1 cellular context compared by ENCODE assay signal in genomic region chrX:100895365-100896075, GRCh38.
TF ChIP-seq lines count a peak whose summit lies in the region.

No MANE protein-coding gene starts in this region.

TF ChIP-seq in HepG2, 621 proteins besides CTCF, POLR2A, EP300 and RAD21 (continued from another document):
- no peak for TF ChIP-seq PAF1 (CRISPR knock-in tag; IDR thresholded peaks at IDR 0.05)
- TF ChIP-seq RXRB (CRISPR knock-in tag; IDR thresholded peaks at IDR 0.05; ENCODE audit: borderline replicate concordance): peak; percentile 18; the same call in 1 of the 2 replicates
- TF ChIP-seq ZHX2 (IDR thresholded peaks at IDR 0.05; ENCODE audit: low read depth): no peak
- no peak for TF ChIP-seq ZHX2 (CRISPR knock-in tag; IDR thresholded peaks at IDR 0.05; ENCODE audit: borderline replicate concordance)
- peak; percentile 79 for TF ChIP-seq STAG1 (CRISPR knock-in tag; IDR thresholded peaks at IDR 0.05)
- no peak for TF ChIP-seq ZBTB40 (IDR thresholded peaks at IDR 0.05)
- TF ChIP-seq ZBTB40 (CRISPR knock-in tag; IDR thresholded peaks at IDR 0.05): no peak
- TF ChIP-seq ZNF644 (CRISPR knock-in tag; IDR thresholded peaks at IDR 0.05; ENCODE audit: low read depth): 0 out of 2 replicates have a peak, but pooled peaks have one; percentile 41
- TF ChIP-seq HMGXB3 (CRISPR knock-in tag; IDR thresholded peaks at IDR 0.05; ENCODE audit: borderline replicate concordance): no peak
- no peak for TF ChIP-seq ZNF878 (CRISPR knock-in tag; IDR thresholded peaks at IDR 0.05)
- TF ChIP-seq ZBTB38 (CRISPR knock-in tag; IDR thresholded peaks at IDR 0.05): no peak
- peak; percentile 65 for TF ChIP-seq SMC3 (IDR thresholded peaks at IDR 0.05; ENCODE audit: low read length)
- no peak for TF ChIP-seq CBX5 (CRISPR knock-in tag; IDR thresholded peaks at IDR 0.05; ENCODE audit: borderline replicate concordance)
- TF ChIP-seq TAF15 (IDR thresholded peaks at IDR 0.05; ENCODE audit: low read depth, low read length, poor library complexity, severe bottlenecking): no peak
- TF ChIP-seq SOX13 (IDR thresholded peaks at IDR 0.05): no peak
- TF ChIP-seq SOX13 (CRISPR knock-in tag; conservative IDR thresholded peaks at IDR 0.05 in 1 of 2, IDR thresholded peaks at IDR 0.05 in 1 of 2): 0 out of 4 replicates have a peak, but pooled peaks of 1 of the 2 experiments have one; percentile 26
- no peak for TF ChIP-seq ZSCAN22 (CRISPR knock-in tag; IDR thresholded peaks at IDR 0.05)
- TF ChIP-seq AHR (CRISPR knock-in tag; IDR thresholded peaks at IDR 0.05): no peak
- TF ChIP-seq AKAP8 (CRISPR knock-in tag; IDR thresholded peaks at IDR 0.05): no peak
- TF ChIP-seq DMAP1 (CRISPR knock-in tag; IDR thresholded peaks at IDR 0.05): no peak
- TF ChIP-seq HDAC6 (IDR thresholded peaks at IDR 0.05; ENCODE audit: low read depth, low read length): no peak
- TF ChIP-seq KAT8 (CRISPR knock-in tag; IDR thresholded peaks at IDR 0.05): peak; percentile 21; the same call in 1 of the 2 replicates
- peak; percentile 27; the same call in 1 of the 2 replicates for TF ChIP-seq SOX5 (CRISPR knock-in tag; IDR thresholded peaks at IDR 0.05; ENCODE audit: borderline replicate concordance)
- TF ChIP-seq NR2F1 (CRISPR knock-in tag; IDR thresholded peaks at IDR 0.05): no peak
- no peak for TF ChIP-seq KMT2A (CRISPR knock-in tag; IDR thresholded peaks at IDR 0.05)
- TF ChIP-seq RAD51 (IDR thresholded peaks at IDR 0.05; ENCODE audit: borderline replicate concordance): no peak
- no peak for TF ChIP-seq NR2F2 (IDR thresholded peaks at IDR 0.05; ENCODE audit: borderline replicate concordance, low read depth)
